Comparison of ENCODE assay signal across 8 cellular contexts in genomic region chr12:57896139-57896436, GRCh38. TPM values are rescaled to one million over a fixed set of nuclear protein-coding genes. Genes with fewer than 3 reads are reported as not detected.
DNase-seq lines count a peak whose midpoint lies in the region; ATAC-seq and TF ChIP-seq lines count a peak whose summit lies in the region.

No MANE protein-coding gene starts in this region.

- no peaks in the 10 kb centered on the region for H3K27me3 ChIP-seq in thyroid gland

- no peaks in the 10 kb centered on the region for H3K9me3 Mint-ChIP-seq in activated CD4-positive, alpha-beta T cell treated with anti-CD3 and anti-CD28 coated beads for 36 hours (ENCODE audit: low read depth)

- no peaks in the 10 kb centered on the region for H3K27me3 Mint-ChIP-seq in activated CD4-positive, alpha-beta T cell treated with anti-CD3 and anti-CD28 coated beads for 36 hours

- no peak for ATAC-seq in activated CD4-positive, alpha-beta T cell treated with anti-CD3 and anti-CD28 coated beads for 36 hours
- no peak for ATAC-seq in GM19395 (IDR thresholded peaks at IDR 0.05; ENCODE audit: unreplicated experiment)
- no peak for ATAC-seq in HG02623 (IDR thresholded peaks at IDR 0.05; ENCODE audit: unreplicated experiment)

- POLR2A ChIA-PET in activated CD4-positive, alpha-beta T cell treated with anti-CD3 and anti-CD28 coated beads for 36 hours (lab: Charles Lee) = interaction anchor here (0.6 kb wide), 1 partner anchor 19 kb away, joined by 3 read pairs; no protein-coding TSS in a partner anchor

- no peaks in the 10 kb centered on the region for H3K9me3 ChIP-seq in thyroid gland

- TF ChIP-seq CTCF in thyroid gland (IDR thresholded peaks at IDR 0.05) = no peak

- peaks cover 56 to 78% of the 10 kb centered on the region in 2 donors for H3K4me1 ChIP-seq in thyroid gland

- 35 to 36% methylated on average over 3 to 5 of the region's 6 CpGs for WGBS in thyroid gland, 2 donors

- CTCF ChIA-PET in activated CD4-positive, alpha-beta T cell treated with anti-CD3 and anti-CD28 coated beads for 36 hours (lab: Charles Lee) = interaction anchor here (0.6 to 4.2 kb wide), 14 partner anchors 8 to 436 kb away, joined by 3 to 27 read pairs (median 7); partner anchors contain the start of gene TSFM

- H3K27ac ChIP-seq in angular gyrus (ENCODE audit: low read depth, low read length) (peak overlapping the region; percentile 98), thyroid gland (peak overlapping the region; percentile 95 to 98 (median 98))

- DNase-seq in activated CD4-positive, alpha-beta T cell treated with anti-CD3 and anti-CD28 coated beads for 36 hours = no peak
- no peak for DNase-seq in activated CD4-positive, alpha-beta T cell treated with anti-CD3 and anti-CD28 coated beads for 48 hours
- DNase-seq in left kidney (ENCODE audit: low read depth, low spot score) (peak; percentile 63), thyroid gland (no peak), H4 (ENCODE audit: low spot score) (no peak)

- TF ChIP-seq POLR2A in thyroid gland (IDR thresholded peaks at IDR 0.05) = no peak

- H3K4me3 ChIP-seq in thyroid gland (replicated peaks in 1 of 3) = peak overlapping the region; percentile 6 to 63 (median 52)

- H3K4me1 Mint-ChIP-seq in activated CD4-positive, alpha-beta T cell treated with anti-CD3 and anti-CD28 coated beads for 36 hours = peaks cover 52% of the 10 kb centered on the region

- H3K4me3 Mint-ChIP-seq in activated CD4-positive, alpha-beta T cell treated with anti-CD3 and anti-CD28 coated beads for 36 hours = peak overlapping the region; percentile 39

- intact Hi-C loops in activated CD4-positive, alpha-beta T cell treated with anti-CD3 and anti-CD28 coated beads for 36 hours (cut with DNase I, micrococcal nuclease) = no loop called here
- intact Hi-C loops in thyroid gland (cut with DNase I) = loop anchor here (5.0 kb wide), 1 partner anchor 114 kb away; the partner anchor contains the start of gene TSFM

- H3K36me3 ChIP-seq in thyroid gland = no peaks in the 10 kb centered on the region

- H3K36me3 Mint-ChIP-seq in activated CD4-positive, alpha-beta T cell treated with anti-CD3 and anti-CD28 coated beads for 36 hours (ENCODE audit: low read depth) = no peaks in the 10 kb centered on the region

- H3K27ac Mint-ChIP-seq in activated CD4-positive, alpha-beta T cell treated with anti-CD3 and anti-CD28 coated beads for 36 hours = peak overlapping the region; percentile 57

RNA-seq across cellular contexts. Expression of gene ATP23, which starts 45.3 kb away (rescaled TPM):
- 10 to 100 TPM; 17.8 to 17.9 TPM for total RNA-seq in activated CD4-positive, alpha-beta T cell treated with anti-CD3 and anti-CD28 coated beads for 36 hours
- total RNA-seq in thyroid gland = 10 to 100 TPM in 3 of 4 donors, 1 to 10 TPM in 1; 1.9 to 13.4 (median 11.1) TPM
- total RNA-seq in H4 (2014; rRNA removed; shearing (Covaris generic)) = 28.7 and 30.0 TPM in 2 replicates

RNA-seq across cellular contexts. Expression of gene CTDSP2, which starts 49.6 kb away (rescaled TPM):
- 10 to 100 TPM; 80.9 to 85.4 TPM for total RNA-seq in activated CD4-positive, alpha-beta T cell treated with anti-CD3 and anti-CD28 coated beads for 36 hours
- 100 to 1,000 TPM in 3 of 4 donors, 10 to 100 TPM in 1; 91.5 to 190 (median 138) TPM for total RNA-seq in thyroid gland
- 36.1 and 44.8 TPM in 2 replicates for total RNA-seq in H4 (2014; rRNA removed; shearing (Covaris generic))
